13 cellular contexts compared by ENCODE assay signal in the genomic region with DNA sequence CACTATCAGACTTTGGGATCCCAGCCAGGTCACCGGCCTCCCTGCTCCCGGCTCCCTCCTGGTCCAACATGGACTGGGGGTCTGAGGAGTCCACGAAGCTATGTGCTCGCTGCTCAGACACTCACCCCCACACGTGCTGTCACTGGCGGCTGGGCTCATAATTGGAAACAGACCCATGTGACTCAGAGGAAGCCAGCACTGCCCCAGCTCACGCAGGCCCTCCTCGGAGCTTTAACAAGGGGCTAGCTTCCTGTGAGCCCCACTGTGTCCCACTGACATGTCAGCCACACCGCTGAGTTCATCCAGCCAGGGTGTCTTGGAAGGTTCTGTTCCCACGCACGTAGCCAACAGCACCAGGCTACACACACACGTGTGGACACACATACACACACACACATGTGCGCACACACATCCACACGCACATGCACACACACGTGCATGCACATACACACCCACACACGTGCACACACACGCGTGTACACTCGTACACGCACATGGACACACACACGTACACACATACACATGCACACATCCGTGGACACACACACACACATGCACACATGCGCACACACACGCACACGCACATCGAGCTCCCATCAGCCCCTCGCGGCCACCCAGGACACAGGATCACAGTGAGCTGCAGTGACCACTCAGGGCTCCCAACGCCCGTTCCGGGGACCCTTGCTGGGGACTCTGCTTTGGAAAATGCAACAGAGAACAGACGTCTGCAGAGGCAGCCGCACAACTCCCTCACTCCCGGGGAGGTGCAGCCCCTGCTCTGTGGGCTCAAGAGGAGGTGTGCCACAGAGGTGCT. TPM values are rescaled to one million over a fixed set of nuclear protein-coding genes. Genes with fewer than 3 reads are reported as not detected.
A peak's percentile ranks its signal among the peaks of the same experiment; 100 is the strongest.
DNase-seq lines count a peak whose midpoint lies in the region; ATAC-seq and TF ChIP-seq lines count a peak whose summit lies in the region.
"Had no signal": no experiment of that assay in that cellular context is flagged by ENCODE, and none has a peak within 500 bp of the region (broad histone marks: within the 10 kb centered on the region; RNA-seq: fewer than 3 reads in every experiment).

No MANE protein-coding gene starts in this region.

- ATAC-seq in GM21717 (IDR thresholded peaks at IDR 0.05; ENCODE audit: unreplicated experiment) (no peak), HG02642 (IDR thresholded peaks at IDR 0.05; ENCODE audit: poor library complexity, unreplicated experiment) (no peak)

- no peaks in the 10 kb centered on the region for H3K27me3 ChIP-seq in SK-N-SH (ENCODE audit: insufficient read depth)

- DNase-seq in Daoy (ENCODE audit: low read depth) (peak; percentile 94), SK-N-SH (peak; percentile 92), fibroblast of the conjunctiva (ENCODE audit: low read depth) (peak; percentile 69), skeletal muscle cell (ENCODE audit: low read depth) (peak; percentile 78), medulla oblongata (ENCODE audit: extremely low spot score) (no peak), ACHN (no peak)
- DNase-seq: GF-D8, immature natural killer cell, NCI-H510A had no signal

- CTCF ChIA-PET in SK-N-SH (lab: Yijun Ruan, JAX): interaction anchor here (0.6 to 1.2 kb wide), 4 partner anchors 18 to 121 kb away, joined by 3 read pairs; a partner anchor contains a TSS

- H3K4me3 ChIP-seq in SK-N-SH (ENCODE audit: low read depth in 2 of 2, low read length in 1 of 2): no peak overlapping the region
- H3K4me3 ChIP-seq in skeletal muscle cell (ENCODE audit: low read depth, low read length): no peak overlapping the region

- no peak; the same call in 1 of the 2 replicates for TF ChIP-seq RAD21 in SK-N-SH (IDR thresholded peaks at IDR 0.05; ENCODE audit: low read length)

- H2AFZ ChIP-seq in SK-N-SH (ENCODE audit: low read depth): peak overlapping the region; percentile 47; the same call in 1 of the 2 replicates

- no peak; a peak in 2 of 4 replicates for TF ChIP-seq EP300 in SK-N-SH (IDR thresholded peaks at IDR 0.05; ENCODE audit: borderline replicate concordance in 1 of 2, low read depth in 1 of 2, low read length in 1 of 2)

- no peaks in the 10 kb centered on the region for H3K79me2 ChIP-seq in SK-N-SH (ENCODE audit: insufficient read depth)

- no peaks in the 10 kb centered on the region for H3K36me3 ChIP-seq in SK-N-SH (replicated peaks in 1 of 2; ENCODE audit: control insufficient read depth in 1 of 2, insufficient read depth in 2 of 2, low read length in 1 of 2)

- POLR2A ChIA-PET in SK-N-SH (lab: Yijun Ruan, JAX): interaction anchor here (0.9 to 2.5 kb wide), 4 partner anchors 17 to 107 kb away, joined by 3 to 13 read pairs (median 6); no protein-coding TSS in a partner anchor

- H3K9me2 ChIP-seq in SK-N-SH: no peaks in the 10 kb centered on the region

- no peak for TF ChIP-seq CTCF in SK-N-SH (IDR thresholded peaks at IDR 0.05)

- in situ Hi-C loops in ACHN (cut with HindIII; ENCODE audit: low pct_ligation_motif_present, low pct_unique_long_range_greater_than_20kb, low sequenced_read_pairs): no loop called here

- no peaks in the 10 kb centered on the region for H4K20me1 ChIP-seq in SK-N-SH (ENCODE audit: insufficient read depth)

- 51% methylated on average over 25 of the region's 34 CpGs for WGBS in SK-N-SH (ENCODE audit: low lambda C conversion rate)

- H3K4me2 ChIP-seq in SK-N-SH: peak overlapping the region; percentile 59

- H3K9ac ChIP-seq in SK-N-SH: no peak overlapping the region

- peaks cover 17 to 38% of the 10 kb centered on the region in 2 experiments; a peak in 3 of 4 replicates for H3K4me1 ChIP-seq in SK-N-SH (ENCODE audit: control insufficient read depth in 1 of 2, insufficient read depth in 2 of 2, low read depth in 1 of 2, low read length in 1 of 2)

- peak overlapping the region; percentile 58 to 90 for H3K27ac ChIP-seq in SK-N-SH (ENCODE audit: low read depth in 2 of 2, low read length in 1 of 2)
- H3K27ac ChIP-seq: HL-60, VCaP had no signal

- H3K9me3 ChIP-seq in SK-N-SH: no peaks in the 10 kb centered on the region

- peaks cover 11% of the 10 kb centered on the region for H3F3A ChIP-seq in SK-N-SH (replicated peaks; ENCODE audit: insufficient read depth)

TF ChIP-seq in SK-N-SH, 30 proteins besides CTCF, POLR2A, EP300 and RAD21:
- peak; percentile 80; the same call in 1 of the 2 replicates for TF ChIP-seq SIN3A (IDR thresholded peaks at IDR 0.05; ENCODE audit: borderline replicate concordance, low read depth, low read length)
- TF ChIP-seq RCOR1 (IDR thresholded peaks at IDR 0.05; ENCODE audit: low read length): peak; percentile 46; the same call in 1 of the 2 replicates
- peak; percentile 20; the same call in 1 of the 2 replicates for TF ChIP-seq NRF1 (IDR thresholded peaks at IDR 0.05; ENCODE audit: low read depth, low read length)
- TF ChIP-seq FOXJ3 (CRISPR knock-in tag; IDR thresholded peaks at IDR 0.05): no peak; the same call in 1 of the 2 replicates
- TF ChIP-seq, protein P1, sequence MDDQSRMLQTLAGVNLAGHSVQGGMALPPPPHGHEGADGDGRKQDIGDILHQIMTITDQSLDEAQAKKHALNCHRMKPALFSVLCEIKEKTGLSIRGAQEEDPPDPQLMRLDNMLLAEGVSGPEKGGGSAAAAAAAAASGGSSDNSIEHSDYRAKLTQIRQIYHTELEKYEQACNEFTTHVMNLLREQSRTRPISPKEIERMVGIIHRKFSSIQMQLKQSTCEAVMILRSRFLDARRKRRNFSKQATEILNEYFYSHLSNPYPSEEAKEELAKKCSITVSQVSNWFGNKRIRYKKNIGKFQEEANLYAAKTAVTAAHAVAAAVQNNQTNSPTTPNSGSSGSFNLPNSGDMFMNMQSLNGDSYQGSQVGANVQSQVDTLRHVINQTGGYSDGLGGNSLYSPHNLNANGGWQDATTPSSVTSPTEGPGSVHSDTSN (IDR thresholded peaks at IDR 0.05): peak; percentile 55; the same call in 1 of the 2 replicates
- peak; percentile 67 for TF ChIP-seq CHD2 (IDR thresholded peaks at IDR 0.05; ENCODE audit: low read length, partially characterized antibody)
- TF ChIP-seq, protein P2, sequence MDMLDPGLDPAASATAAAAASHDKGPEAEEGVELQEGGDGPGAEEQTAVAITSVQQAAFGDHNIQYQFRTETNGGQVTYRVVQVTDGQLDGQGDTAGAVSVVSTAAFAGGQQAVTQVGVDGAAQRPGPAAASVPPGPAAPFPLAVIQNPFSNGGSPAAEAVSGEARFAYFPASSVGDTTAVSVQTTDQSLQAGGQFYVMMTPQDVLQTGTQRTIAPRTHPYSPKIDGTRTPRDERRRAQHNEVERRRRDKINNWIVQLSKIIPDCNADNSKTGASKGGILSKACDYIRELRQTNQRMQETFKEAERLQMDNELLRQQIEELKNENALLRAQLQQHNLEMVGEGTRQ (IDR thresholded peaks at IDR 0.05; ENCODE audit: borderline replicate concordance, low read depth, low read length): peak; percentile 27; the same call in 1 of the 2 replicates
- TF ChIP-seq, protein P3, sequence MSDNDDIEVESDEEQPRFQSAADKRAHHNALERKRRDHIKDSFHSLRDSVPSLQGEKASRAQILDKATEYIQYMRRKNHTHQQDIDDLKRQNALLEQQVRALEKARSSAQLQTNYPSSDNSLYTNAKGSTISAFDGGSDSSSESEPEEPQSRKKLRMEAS (IDR thresholded peaks at IDR 0.05; ENCODE audit: low read depth): peak; percentile 95
- TF ChIP-seq, protein P4, sequence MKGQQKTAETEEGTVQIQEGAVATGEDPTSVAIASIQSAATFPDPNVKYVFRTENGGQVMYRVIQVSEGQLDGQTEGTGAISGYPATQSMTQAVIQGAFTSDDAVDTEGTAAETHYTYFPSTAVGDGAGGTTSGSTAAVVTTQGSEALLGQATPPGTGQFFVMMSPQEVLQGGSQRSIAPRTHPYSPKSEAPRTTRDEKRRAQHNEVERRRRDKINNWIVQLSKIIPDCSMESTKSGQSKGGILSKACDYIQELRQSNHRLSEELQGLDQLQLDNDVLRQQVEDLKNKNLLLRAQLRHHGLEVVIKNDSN (IDR thresholded peaks at IDR 0.05; ENCODE audit: borderline replicate concordance, low read depth): peak; percentile 64; the same call in 1 of the 2 replicates
- TF ChIP-seq EZH2phosphoT487 (IDR thresholded peaks at IDR 0.05; ENCODE audit: borderline replicate concordance, low read depth): no peak
- TF ChIP-seq TCF12 (IDR thresholded peaks at IDR 0.05): peak; percentile 98
- no peak for TF ChIP-seq GATA2 (CRISPR knock-in tag; IDR thresholded peaks at IDR 0.05)
- TF ChIP-seq TAF1 (IDR thresholded peaks at IDR 0.05; ENCODE audit: borderline replicate concordance, low read depth, low read length): no peak; the same call in 1 of the 2 replicates
- peak; percentile 94 for TF ChIP-seq MXI1 (IDR thresholded peaks at IDR 0.05; ENCODE audit: low read depth, low read length)
- peak; percentile 56; the same call in 1 of the 2 replicates for TF ChIP-seq POLR2AphosphoS5 (IDR thresholded peaks at IDR 0.05; ENCODE audit: low read depth, low read length)
- no peak for TF ChIP-seq ELF1 (IDR thresholded peaks at IDR 0.05)
- TF ChIP-seq FOSL2 (IDR thresholded peaks at IDR 0.05; ENCODE audit: borderline replicate concordance, low read depth): peak; percentile 87; the same call in 1 of the 2 replicates

RNA-seq across cellular contexts. Expression of a gene that starts 18.3 kb away (rescaled TPM):
- 456 and 480 TPM in 2 replicates for total RNA-seq in Daoy (2014; rRNA removed; shearing (Covaris generic))
- 66.6 and 108 TPM in 2 replicates for polyA plus RNA-seq in SK-N-SH (2012; rRNA removed)
- 38.5 and 67.6 TPM in 2 replicates for polyA plus RNA-seq in SK-N-SH (2012; cell fraction: cytosol; rRNA removed)
- 184 and 188 TPM in 2 replicates for polyA plus RNA-seq in SK-N-SH (2012; cell fraction: nucleus; rRNA removed)

Comparison
In these comparisons a context has a peak if more than half of its experiments do, and no peak if none do; other contexts are left out.
1. DNase-seq: peak in Daoy (single experiment), SK-N-SH (single experiment), fibroblast of the conjunctiva (single experiment) and skeletal muscle cell (single experiment); none in medulla oblongata (single experiment) and ACHN (single experiment).